Comparison of ENCODE assay signal across 1 cellular context in the genomic region with DNA sequence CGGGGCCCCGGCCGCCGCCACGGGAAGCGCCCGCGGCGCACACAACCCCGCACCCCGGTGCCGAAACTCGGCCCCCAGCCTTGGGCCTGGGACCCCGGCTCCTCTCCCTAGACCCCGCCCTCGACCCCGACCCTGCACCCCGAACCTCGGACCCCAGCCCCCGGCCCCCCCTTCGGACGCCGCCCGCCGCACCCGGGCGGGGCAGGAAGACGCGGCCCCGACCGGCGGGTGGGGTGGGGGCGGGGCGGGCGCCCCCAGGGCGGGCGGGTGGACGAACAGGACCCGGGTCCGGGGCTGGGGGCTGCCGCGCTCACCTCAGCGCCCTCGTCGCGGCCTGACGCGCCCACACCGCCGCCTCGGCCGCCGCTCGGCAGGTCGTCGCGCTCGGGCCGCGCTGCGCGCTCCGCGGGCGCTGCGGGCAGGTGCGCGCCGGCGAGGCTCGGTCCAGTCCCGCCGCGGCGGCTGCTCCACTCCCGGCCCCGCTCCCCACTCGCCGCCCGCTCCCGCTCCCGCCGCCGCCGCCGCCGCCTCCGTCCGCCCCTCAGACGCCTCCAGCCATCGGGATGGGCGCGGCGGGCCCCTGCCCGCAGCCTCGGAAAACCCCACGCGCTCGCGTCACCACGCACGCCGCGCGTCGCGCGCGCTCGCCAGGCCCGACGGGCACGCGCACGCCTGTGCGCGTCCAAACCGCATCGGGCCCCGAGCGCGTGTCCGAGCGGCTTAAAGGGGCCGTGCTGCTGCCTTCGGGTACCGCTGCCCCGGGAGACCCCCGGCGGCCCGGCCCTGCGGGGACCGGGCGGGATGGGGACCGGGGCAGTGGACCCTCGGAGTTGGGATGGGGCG.
TF ChIP-seq lines count a peak whose summit lies in the region.

Gene GNB1 (minus strand): TSS at position 582 of the 843 bp plus-strand sequence. CDS start 65,634 bp downstream, outside the sequence.

TF ChIP-seq in HepG2, 621 proteins besides CTCF, POLR2A, EP300 and RAD21 (continued from another document and continues in another):
- TF ChIP-seq ZBTB46 (CRISPR knock-in tag; IDR thresholded peaks at IDR 0.05; ENCODE audit: borderline replicate concordance), result no peak
- TF ChIP-seq FOXJ3 (CRISPR knock-in tag; IDR thresholded peaks at IDR 0.05; ENCODE audit: borderline replicate concordance), result no peak
- TF ChIP-seq, protein P1, sequence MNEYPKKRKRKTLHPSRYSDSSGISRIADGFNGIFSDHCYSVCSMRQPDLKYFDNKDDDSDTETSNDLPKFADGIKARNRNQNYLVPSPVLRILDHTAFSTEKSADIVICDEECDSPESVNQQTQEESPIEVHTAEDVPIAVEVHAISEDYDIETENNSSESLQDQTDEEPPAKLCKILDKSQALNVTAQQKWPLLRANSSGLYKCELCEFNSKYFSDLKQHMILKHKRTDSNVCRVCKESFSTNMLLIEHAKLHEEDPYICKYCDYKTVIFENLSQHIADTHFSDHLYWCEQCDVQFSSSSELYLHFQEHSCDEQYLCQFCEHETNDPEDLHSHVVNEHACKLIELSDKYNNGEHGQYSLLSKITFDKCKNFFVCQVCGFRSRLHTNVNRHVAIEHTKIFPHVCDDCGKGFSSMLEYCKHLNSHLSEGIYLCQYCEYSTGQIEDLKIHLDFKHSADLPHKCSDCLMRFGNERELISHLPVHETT (CRISPR knock-in tag; conservative IDR thresholded peaks at IDR 0.05), result no peak; the same call in 1 of the 2 replicates
- no peak for TF ChIP-seq CC2D1A (CRISPR knock-in tag; IDR thresholded peaks at IDR 0.05)
- TF ChIP-seq, protein P2, sequence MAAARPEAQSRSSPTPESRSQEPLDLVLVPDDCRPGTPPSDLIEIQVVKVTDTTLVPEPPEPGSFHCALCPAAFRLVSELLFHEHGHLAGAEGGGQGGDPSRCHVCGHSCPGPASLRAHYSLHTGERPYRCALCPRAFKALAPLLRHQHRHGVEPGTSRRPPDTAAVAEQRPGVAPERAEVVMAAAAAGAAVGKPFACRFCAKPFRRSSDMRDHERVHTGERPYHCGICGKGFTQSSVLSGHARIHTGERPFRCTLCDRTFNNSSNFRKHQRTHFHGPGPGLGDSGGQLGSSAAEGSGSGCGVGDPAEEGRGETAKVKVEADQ (CRISPR knock-in tag; IDR thresholded peaks at IDR 0.05; ENCODE audit: borderline replicate concordance), result peak; percentile 6; the same call in 1 of the 2 replicates
- peak; percentile 35; the same call in 1 of the 2 replicates for TF ChIP-seq MYC (CRISPR knock-in tag; IDR thresholded peaks at IDR 0.05; ENCODE audit: borderline replicate concordance)
- no peak for TF ChIP-seq SP5 (CRISPR knock-in tag; IDR thresholded peaks at IDR 0.05; ENCODE audit: borderline replicate concordance, low read depth)
- TF ChIP-seq ZNF12 (CRISPR knock-in tag; IDR thresholded peaks at IDR 0.05), result no peak
- TF ChIP-seq FOXC1 (CRISPR knock-in tag; IDR thresholded peaks at IDR 0.05; ENCODE audit: borderline replicate concordance), result no peak
- no peak for TF ChIP-seq ZNF337 (CRISPR knock-in tag; IDR thresholded peaks at IDR 0.05; ENCODE audit: borderline replicate concordance, low read depth)
- TF ChIP-seq HNF4G (IDR thresholded peaks at IDR 0.05; ENCODE audit: borderline replicate concordance, low read depth, low read length), result no peak; the same call in 1 of the 2 replicates
- TF ChIP-seq HNF4G (CRISPR knock-in tag; IDR thresholded peaks at IDR 0.05; ENCODE audit: borderline replicate concordance, low read depth), result no peak
- TF ChIP-seq RBM22 (optimal IDR thresholded peaks at IDR 0.05; ENCODE audit: low read length), result no peak
- peak; percentile 48; the same call in 1 of the 2 replicates for TF ChIP-seq ZNF607 (CRISPR knock-in tag; IDR thresholded peaks at IDR 0.05; ENCODE audit: borderline replicate concordance)
- TF ChIP-seq HNRNPK (IDR thresholded peaks at IDR 0.05; ENCODE audit: low read depth, low read length, poor library complexity, severe bottlenecking), result peak; percentile 49
- TF ChIP-seq ZSCAN12 (CRISPR knock-in tag; IDR thresholded peaks at IDR 0.05), result 0 out of 2 replicates have a peak, but pooled peaks have one; percentile 62
- no peak for TF ChIP-seq ZNF614 (CRISPR knock-in tag; IDR thresholded peaks at IDR 0.05; ENCODE audit: borderline replicate concordance)
- no peak for TF ChIP-seq BRD4 (CRISPR knock-in tag; IDR thresholded peaks at IDR 0.05)
- TF ChIP-seq SMAD1 (CRISPR knock-in tag; IDR thresholded peaks at IDR 0.05; ENCODE audit: borderline replicate concordance, low read depth), result no peak
- TF ChIP-seq, protein P3, sequence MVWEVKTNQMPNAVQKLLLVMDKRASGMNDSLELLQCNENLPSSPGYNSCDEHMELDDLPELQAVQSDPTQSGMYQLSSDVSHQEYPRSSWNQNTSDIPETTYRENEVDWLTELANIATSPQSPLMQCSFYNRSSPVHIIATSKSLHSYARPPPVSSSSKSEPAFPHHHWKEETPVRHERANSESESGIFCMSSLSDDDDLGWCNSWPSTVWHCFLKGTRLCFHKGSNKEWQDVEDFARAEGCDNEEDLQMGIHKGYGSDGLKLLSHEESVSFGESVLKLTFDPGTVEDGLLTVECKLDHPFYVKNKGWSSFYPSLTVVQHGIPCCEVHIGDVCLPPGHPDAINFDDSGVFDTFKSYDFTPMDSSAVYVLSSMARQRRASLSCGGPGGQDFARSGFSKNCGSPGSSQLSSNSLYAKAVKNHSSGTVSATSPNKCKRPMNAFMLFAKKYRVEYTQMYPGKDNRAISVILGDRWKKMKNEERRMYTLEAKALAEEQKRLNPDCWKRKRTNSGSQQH (CRISPR knock-in tag; IDR thresholded peaks at IDR 0.05; ENCODE audit: low read depth), result no peak
- TF ChIP-seq ZNF354B (CRISPR knock-in tag; IDR thresholded peaks at IDR 0.05), result no peak
- TF ChIP-seq, protein P4, sequence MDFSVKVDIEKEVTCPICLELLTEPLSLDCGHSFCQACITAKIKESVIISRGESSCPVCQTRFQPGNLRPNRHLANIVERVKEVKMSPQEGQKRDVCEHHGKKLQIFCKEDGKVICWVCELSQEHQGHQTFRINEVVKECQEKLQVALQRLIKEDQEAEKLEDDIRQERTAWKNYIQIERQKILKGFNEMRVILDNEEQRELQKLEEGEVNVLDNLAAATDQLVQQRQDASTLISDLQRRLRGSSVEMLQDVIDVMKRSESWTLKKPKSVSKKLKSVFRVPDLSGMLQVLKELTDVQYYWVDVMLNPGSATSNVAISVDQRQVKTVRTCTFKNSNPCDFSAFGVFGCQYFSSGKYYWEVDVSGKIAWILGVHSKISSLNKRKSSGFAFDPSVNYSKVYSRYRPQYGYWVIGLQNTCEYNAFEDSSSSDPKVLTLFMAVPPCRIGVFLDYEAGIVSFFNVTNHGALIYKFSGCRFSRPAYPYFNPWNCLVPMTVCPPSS (IDR thresholded peaks at IDR 0.05), result no peak
- no peak for TF ChIP-seq ZBTB37 (CRISPR knock-in tag; IDR thresholded peaks at IDR 0.05)
- TF ChIP-seq ZNF562 (CRISPR knock-in tag; IDR thresholded peaks at IDR 0.05; ENCODE audit: borderline replicate concordance), result no peak
- no peak; the same call in 1 of the 2 replicates for TF ChIP-seq DR1 (CRISPR knock-in tag; IDR thresholded peaks at IDR 0.05)
- TF ChIP-seq SALL1 (CRISPR knock-in tag; IDR thresholded peaks at IDR 0.05), result peak; percentile 21; the same call in 1 of the 2 replicates
- no peak; the same call in 1 of the 2 replicates for TF ChIP-seq MTERF4 (CRISPR knock-in tag; IDR thresholded peaks at IDR 0.05)
- TF ChIP-seq, protein P5, sequence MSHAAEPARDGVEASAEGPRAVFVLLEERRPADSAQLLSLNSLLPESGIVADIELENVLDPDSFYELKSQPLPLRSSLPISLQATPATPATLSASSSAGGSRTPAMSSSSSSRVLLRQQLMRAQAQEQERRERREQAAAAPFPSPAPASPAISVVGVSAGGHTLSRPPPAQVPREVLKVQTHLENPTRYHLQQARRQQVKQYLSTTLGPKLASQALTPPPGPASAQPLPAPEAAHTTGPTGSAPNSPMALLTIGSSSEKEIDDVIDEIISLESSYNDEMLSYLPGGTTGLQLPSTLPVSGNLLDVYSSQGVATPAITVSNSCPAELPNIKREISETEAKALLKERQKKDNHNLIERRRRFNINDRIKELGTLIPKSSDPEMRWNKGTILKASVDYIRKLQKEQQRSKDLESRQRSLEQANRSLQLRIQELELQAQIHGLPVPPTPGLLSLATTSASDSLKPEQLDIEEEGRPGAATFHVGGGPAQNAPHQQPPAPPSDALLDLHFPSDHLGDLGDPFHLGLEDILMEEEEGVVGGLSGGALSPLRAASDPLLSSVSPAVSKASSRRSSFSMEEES (CRISPR knock-in tag; IDR thresholded peaks at IDR 0.05), result no peak
- TF ChIP-seq SMARCC2 (IDR thresholded peaks at IDR 0.05), result no peak
- TF ChIP-seq, protein P6, sequence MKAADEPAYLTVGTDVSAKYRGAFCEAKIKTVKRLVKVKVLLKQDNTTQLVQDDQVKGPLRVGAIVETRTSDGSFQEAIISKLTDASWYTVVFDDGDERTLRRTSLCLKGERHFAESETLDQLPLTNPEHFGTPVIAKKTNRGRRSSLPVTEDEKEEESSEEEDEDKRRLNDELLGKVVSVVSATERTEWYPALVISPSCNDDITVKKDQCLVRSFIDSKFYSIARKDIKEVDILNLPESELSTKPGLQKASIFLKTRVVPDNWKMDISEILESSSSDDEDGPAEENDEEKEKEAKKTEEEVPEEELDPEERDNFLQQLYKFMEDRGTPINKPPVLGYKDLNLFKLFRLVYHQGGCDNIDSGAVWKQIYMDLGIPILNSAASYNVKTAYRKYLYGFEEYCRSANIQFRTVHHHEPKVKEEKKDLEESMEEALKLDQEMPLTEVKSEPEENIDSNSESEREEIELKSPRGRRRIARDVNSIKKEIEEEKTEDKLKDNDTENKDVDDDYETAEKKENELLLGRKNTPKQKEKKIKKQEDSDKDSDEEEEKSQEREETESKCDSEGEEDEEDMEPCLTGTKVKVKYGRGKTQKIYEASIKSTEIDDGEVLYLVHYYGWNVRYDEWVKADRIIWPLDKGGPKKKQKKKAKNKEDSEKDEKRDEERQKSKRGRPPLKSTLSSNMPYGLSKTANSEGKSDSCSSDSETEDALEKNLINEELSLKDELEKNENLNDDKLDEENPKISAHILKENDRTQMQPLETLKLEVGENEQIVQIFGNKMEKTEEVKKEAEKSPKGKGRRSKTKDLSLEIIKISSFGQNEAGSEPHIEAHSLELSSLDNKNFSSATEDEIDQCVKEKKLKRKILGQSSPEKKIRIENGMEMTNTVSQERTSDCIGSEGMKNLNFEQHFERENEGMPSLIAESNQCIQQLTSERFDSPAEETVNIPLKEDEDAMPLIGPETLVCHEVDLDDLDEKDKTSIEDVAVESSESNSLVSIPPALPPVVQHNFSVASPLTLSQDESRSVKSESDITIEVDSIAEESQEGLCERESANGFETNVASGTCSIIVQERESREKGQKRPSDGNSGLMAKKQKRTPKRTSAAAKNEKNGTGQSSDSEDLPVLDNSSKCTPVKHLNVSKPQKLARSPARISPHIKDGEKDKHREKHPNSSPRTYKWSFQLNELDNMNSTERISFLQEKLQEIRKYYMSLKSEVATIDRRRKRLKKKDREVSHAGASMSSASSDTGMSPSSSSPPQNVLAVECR (CRISPR knock-in tag; IDR thresholded peaks at IDR 0.05; ENCODE audit: borderline replicate concordance), result no peak; the same call in 1 of the 2 replicates
- no peak for TF ChIP-seq ELF4 (CRISPR knock-in tag; IDR thresholded peaks at IDR 0.05; ENCODE audit: borderline replicate concordance)
- TF ChIP-seq, protein P7, sequence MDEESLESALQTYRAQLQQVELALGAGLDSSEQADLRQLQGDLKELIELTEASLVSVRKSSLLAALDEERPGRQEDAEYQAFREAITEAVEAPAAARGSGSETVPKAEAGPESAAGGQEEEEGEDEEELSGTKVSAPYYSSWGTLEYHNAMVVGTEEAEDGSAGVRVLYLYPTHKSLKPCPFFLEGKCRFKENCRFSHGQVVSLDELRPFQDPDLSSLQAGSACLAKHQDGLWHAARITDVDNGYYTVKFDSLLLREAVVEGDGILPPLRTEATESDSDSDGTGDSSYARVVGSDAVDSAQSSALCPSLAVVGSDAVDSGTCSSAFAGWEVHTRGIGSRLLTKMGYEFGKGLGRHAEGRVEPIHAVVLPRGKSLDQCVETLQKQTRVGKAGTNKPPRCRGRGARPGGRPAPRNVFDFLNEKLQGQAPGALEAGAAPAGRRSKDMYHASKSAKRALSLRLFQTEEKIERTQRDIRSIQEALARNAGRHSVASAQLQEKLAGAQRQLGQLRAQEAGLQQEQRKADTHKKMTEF (CRISPR knock-in tag; IDR thresholded peaks at IDR 0.05), result no peak; the same call in 1 of the 2 replicates
- TF ChIP-seq ZFP36L1 (CRISPR knock-in tag; IDR thresholded peaks at IDR 0.05), result no peak
- peak; percentile 43 for TF ChIP-seq ZEB1 (IDR thresholded peaks at IDR 0.05; ENCODE audit: insufficient replicate concordance, low read depth)
- no peak for TF ChIP-seq ZFP36 (IDR thresholded peaks at IDR 0.05; ENCODE audit: borderline replicate concordance, low read depth, low read length, partially characterized antibody)
- TF ChIP-seq GABPB1 (CRISPR knock-in tag; IDR thresholded peaks at IDR 0.05), result no peak
- TF ChIP-seq ZNF792 (CRISPR knock-in tag; IDR thresholded peaks at IDR 0.05), result no peak
- TF ChIP-seq IKZF1 (IDR thresholded peaks at IDR 0.05), result no peak
